In the genomic region with DNA sequence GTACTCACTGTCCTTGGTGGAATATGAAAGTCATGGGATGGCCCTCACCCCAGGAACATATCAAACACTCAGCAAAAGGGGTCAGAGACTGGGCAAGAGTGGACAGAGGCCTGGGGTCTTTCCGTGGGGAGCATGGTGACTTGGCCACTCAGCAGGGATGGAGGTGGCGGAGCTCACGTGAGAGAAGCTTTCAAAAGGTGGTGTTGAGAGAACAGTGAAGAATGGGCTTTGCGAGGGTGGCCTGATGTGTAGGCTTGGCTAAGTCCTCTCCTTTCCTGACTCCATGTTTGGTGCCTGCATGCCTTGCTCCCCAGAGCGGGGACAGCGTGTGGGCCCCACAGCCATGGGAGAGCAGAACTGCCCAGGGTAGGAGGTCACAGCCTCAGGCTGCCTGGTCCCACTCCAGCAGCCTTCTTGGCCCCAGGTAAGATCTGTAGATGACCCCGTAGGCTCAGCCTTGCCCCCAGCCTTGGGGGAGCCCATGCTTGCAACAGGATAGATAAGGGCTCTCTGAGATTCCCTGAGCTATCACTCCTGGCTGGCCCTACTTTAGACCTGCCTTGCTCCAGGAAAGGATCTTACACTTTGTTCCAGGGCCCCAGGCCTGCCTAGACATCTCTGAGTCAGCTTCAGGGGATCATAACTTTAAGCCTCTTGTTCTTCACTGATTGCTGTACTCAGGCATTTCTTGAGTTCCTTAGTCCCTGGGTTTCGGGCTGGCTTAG, we compare ENCODE assay signal across 12 cellular contexts. TPM values are rescaled to one million over a fixed set of nuclear protein-coding genes. Genes with fewer than 3 reads are reported as not detected.
DNase-seq lines count a peak whose midpoint lies in the region; ATAC-seq, FAIRE-seq and TF ChIP-seq lines count a peak whose summit lies in the region.
"Had no signal": no experiment of that assay in that cellular context is flagged by ENCODE, and none has a peak within 500 bp of the region (broad histone marks: within the 10 kb centered on the region; RNA-seq: fewer than 3 reads in every experiment).

No MANE protein-coding gene starts in this region.

- H3K9ac ChIP-seq in astrocyte (ENCODE audit: low read length), result no peak overlapping the region
- H3K9ac ChIP-seq: parathyroid adenoma had no signal

- no peaks in the 10 kb centered on the region for H3K9me3 Mint-ChIP-seq in CD4-positive, alpha-beta memory T cell
- H3K9me3 Mint-ChIP-seq in HFFc6 (no peaks in the 10 kb centered on the region), astrocyte (ENCODE audit: unreplicated experiment) (no peaks in the 10 kb centered on the region)
- H3K9me3 Mint-ChIP-seq in naive thymus-derived CD4-positive, alpha-beta T cell, result no peaks in the 10 kb centered on the region

- H3K36me3 ChIP-seq in CD4-positive, alpha-beta memory T cell (ENCODE audit: insufficient read depth, low read length), result no peaks in the 10 kb centered on the region
- H3K36me3 ChIP-seq in astrocyte (ENCODE audit: insufficient read depth, low read length), result no peaks in the 10 kb centered on the region
- no peaks in the 10 kb centered on the region for H3K36me3 ChIP-seq in naive thymus-derived CD4-positive, alpha-beta T cell (ENCODE audit: control insufficient read depth in 2 of 3, insufficient read depth in 3 of 3, low read length in 3 of 3)

- ATAC-seq in naive thymus-derived CD4-positive, alpha-beta T cell, result no peak

- H3K4me1 Mint-ChIP-seq in CD4-positive, alpha-beta memory T cell, result peaks cover 21 to 47% (median 28%) of the 10 kb centered on the region in 4 donors
- H3K4me1 Mint-ChIP-seq in HFFc6 (ENCODE audit: low read depth), result peaks cover 46% of the 10 kb centered on the region
- H3K4me1 Mint-ChIP-seq in astrocyte (ENCODE audit: low read depth, unreplicated experiment), result peaks cover 35% of the 10 kb centered on the region
- H3K4me1 Mint-ChIP-seq in naive thymus-derived CD4-positive, alpha-beta T cell, result peaks cover 15 to 36% (median 21%) of the 10 kb centered on the region in 7 donors

- peak overlapping the region; percentile 90 for H3K27ac ChIP-seq in CD4-positive, alpha-beta memory T cell (ENCODE audit: low read depth, low read length)
- H3K27ac ChIP-seq in astrocyte (ENCODE audit: low read depth, low read length), result no peak overlapping the region
- H3K27ac ChIP-seq in naive thymus-derived CD4-positive, alpha-beta T cell (ENCODE audit: low read depth, low read length), result peak overlapping the region; percentile 82
- H3K27ac ChIP-seq: parathyroid adenoma had no signal

- H4K20me1 ChIP-seq in astrocyte (ENCODE audit: insufficient read depth, low read length), result no peaks in the 10 kb centered on the region

- H3K27me3 ChIP-seq in CD4-positive, alpha-beta memory T cell (ENCODE audit: insufficient read depth, low read length), result no peaks in the 10 kb centered on the region
- no peaks in the 10 kb centered on the region for H3K27me3 ChIP-seq in astrocyte (ENCODE audit: insufficient read depth, low read length)
- H3K27me3 ChIP-seq in naive thymus-derived CD4-positive, alpha-beta T cell (ENCODE audit: control insufficient read depth in 2 of 2, insufficient read depth in 2 of 2, low read length in 2 of 2), result no peaks in the 10 kb centered on the region

- H3K4me1 ChIP-seq in CD4-positive, alpha-beta memory T cell (ENCODE audit: insufficient read depth, low read length), result peaks cover 41% of the 10 kb centered on the region
- peaks cover 27% of the 10 kb centered on the region for H3K4me1 ChIP-seq in astrocyte (ENCODE audit: insufficient read depth, low read length)
- peaks cover 22 to 27% of the 10 kb centered on the region in 2 donors for H3K4me1 ChIP-seq in naive thymus-derived CD4-positive, alpha-beta T cell (ENCODE audit: control insufficient read depth in 2 of 2, insufficient read depth in 2 of 2, low read length in 2 of 2)

- H3K36me3 Mint-ChIP-seq in CD4-positive, alpha-beta memory T cell, result no peaks in the 10 kb centered on the region
- no peaks in the 10 kb centered on the region for H3K36me3 Mint-ChIP-seq in HFFc6 (ENCODE audit: low read depth)
- no peaks in the 10 kb centered on the region for H3K36me3 Mint-ChIP-seq in astrocyte (ENCODE audit: low read depth, unreplicated experiment)
- no peaks in the 10 kb centered on the region for H3K36me3 Mint-ChIP-seq in naive thymus-derived CD4-positive, alpha-beta T cell

- H3K27ac Mint-ChIP-seq in CD4-positive, alpha-beta memory T cell, result peak overlapping the region; percentile 97 to 100 (median 100)
- H3K27ac Mint-ChIP-seq in HFFc6 (peak overlapping the region; percentile 20; the same call in 1 of the 2 replicates), astrocyte (ENCODE audit: unreplicated experiment) (peak overlapping the region; percentile 81)
- H3K27ac Mint-ChIP-seq in naive thymus-derived CD4-positive, alpha-beta T cell, result peak overlapping the region; percentile 86 to 98 (median 94)

- H3K9me3 ChIP-seq in CD4-positive, alpha-beta memory T cell (ENCODE audit: control insufficient read depth in 1 of 2, low read length in 2 of 2), result no peaks in the 10 kb centered on the region
- H3K9me3 ChIP-seq in astrocyte (ENCODE audit: insufficient read depth, low read depth, low read length), result no peaks in the 10 kb centered on the region
- no peaks in the 10 kb centered on the region for H3K9me3 ChIP-seq in naive thymus-derived CD4-positive, alpha-beta T cell (ENCODE audit: control insufficient read depth in 2 of 3, low read length in 3 of 3)

- H3K27me3 Mint-ChIP-seq in CD4-positive, alpha-beta memory T cell, result no peaks in the 10 kb centered on the region
- H3K27me3 Mint-ChIP-seq in HFFc6 (ENCODE audit: insufficient read depth) (no peaks in the 10 kb centered on the region; the same call in 1 of the 2 replicates), astrocyte (ENCODE audit: low read depth, unreplicated experiment) (no peaks in the 10 kb centered on the region)
- H3K27me3 Mint-ChIP-seq in naive thymus-derived CD4-positive, alpha-beta T cell, result peaks cover 0 to 30% (median 0%) of the 10 kb centered on the region in 5 donors

- H3K4me2 ChIP-seq in astrocyte (ENCODE audit: low read length), result no peak overlapping the region

- intact Hi-C loops in CD4-positive, alpha-beta memory T cell (cut with micrococcal nuclease), result loop anchor here (2.0 to 10.0 kb wide), 7 partner anchors 57 to 1255 kb away; partner anchors contain the start of genes ANP32A, GLCE and KIF23
- intact Hi-C loops in naive thymus-derived CD4-positive, alpha-beta T cell (cut with micrococcal nuclease), result loop anchor here (2.0 to 10.0 kb wide), 10 partner anchors 17 to 1255 kb away; partner anchors contain the start of genes GLCE (in 1 of the 2) and RPLP1 (in 1 of the 2)

- DNase-seq in CD4-positive, alpha-beta memory T cell, result no peak
- DNase-seq in HFFc6 (peak; percentile 54), astrocyte (ENCODE audit: low read depth) (peak; percentile 56), SHP77 treated with DMSO at 0.1 percent for 48 hours (lab: John Stamatoyannopoulos, UW) (no peak), GM10266 (ENCODE audit: extremely low spot score) (no peak), T-helper 9 cell (no peak)
- DNase-seq in naive thymus-derived CD4-positive, alpha-beta T cell, result peak in 1 of 9 donors; percentile 15
- no peak for DNase-seq in stimulated activated CD4-positive, alpha-beta T cell treated with anti-CD3 and anti-CD28 coated beads, Interleukin-4, amount 100 ng/mL, for 4 hours
- DNase-seq: NCI-H526 treated with DMSO at 0.1 percent for 48 hours; stimulated activated CD4-positive, alpha-beta T cell treated with anti-CD3 and anti-CD28 coated beads, Interleukin-4, amount 100 ng/mL, for 1 hour had no signal

- TF ChIP-seq CTCF in HFFc6 (IDR thresholded peaks at IDR 0.05), result no peak
- TF ChIP-seq CTCF in astrocyte (IDR thresholded peaks at IDR 0.05; ENCODE audit: insufficient read depth, low read depth, low read length), result no peak
- TF ChIP-seq CTCF in GM10266 (IDR thresholded peaks at IDR 0.05; ENCODE audit: control insufficient read depth, insufficient read depth, low read depth, missing control alignments), result no peak

- no peak overlapping the region for H3K4me3 ChIP-seq in CD4-positive, alpha-beta memory T cell (ENCODE audit: low read length in 2 of 2)
- H3K4me3 ChIP-seq in astrocyte (ENCODE audit: insufficient read depth, low read depth, low read length), result no peak overlapping the region
- H3K4me3 ChIP-seq in naive thymus-derived CD4-positive, alpha-beta T cell (ENCODE audit: low read length), result no peak overlapping the region
- H3K4me3 ChIP-seq: GM12878 had no signal

- no peaks in the 10 kb centered on the region for H3K79me2 ChIP-seq in astrocyte (ENCODE audit: insufficient read depth, low read length)
- H3K79me2 ChIP-seq: parathyroid adenoma had no signal

- CTCF ChIA-PET in CD4-positive, alpha-beta memory T cell (lab: Charles Lee; ENCODE audit: partially characterized antibody), result interaction anchor here (1.1 to 11.0 kb wide), 4 partner anchors 6 to 410 kb away, joined by 3 to 91 read pairs (median 25); partner anchors contain the start of genes KIF23 and RPLP1
- CTCF ChIA-PET in naive thymus-derived CD4-positive, alpha-beta T cell (lab: Charles Lee), result interaction anchor here (1.5 kb wide), 1 partner anchor 1005 kb away, joined by 3 read pairs; no protein-coding TSS in a partner anchor

- POLR2A ChIA-PET in CD4-positive, alpha-beta memory T cell (lab: Charles Lee; ENCODE audit: partially characterized antibody), result interaction anchor here (1.5 to 11.7 kb wide), 8 partner anchors 15 to 1066 kb away, joined by 3 to 488 read pairs (median 17); partner anchors contain the start of genes KIF23, RPLP1 and TLE3
- POLR2A ChIA-PET in naive thymus-derived CD4-positive, alpha-beta T cell (lab: Charles Lee), result interaction anchor here (0.6 to 4.4 kb wide), 6 partner anchors 12 to 1065 kb away, joined by 3 to 69 read pairs (median 4); partner anchors contain the start of gene RPLP1

- peak overlapping the region in 6 of 8 donors; percentile 12 to 87 (median 75) for H3K4me3 Mint-ChIP-seq in CD4-positive, alpha-beta memory T cell
- H3K4me3 Mint-ChIP-seq in HFFc6 (no peak overlapping the region), astrocyte (ENCODE audit: unreplicated experiment) (no peak overlapping the region)
- peak overlapping the region in 3 of 10 donors; percentile 46 to 54 (median 52) for H3K4me3 Mint-ChIP-seq in naive thymus-derived CD4-positive, alpha-beta T cell

- no peak for FAIRE-seq in astrocyte (lab: Jason Lieb, UNC)
- FAIRE-seq: GM12878 had no signal

- no peak overlapping the region for H2AFZ ChIP-seq in astrocyte (ENCODE audit: low read depth, low read length)

RNA-seq across cellular contexts. Expression of gene RPLP1, which starts 17.0 kb away (rescaled TPM):
- 1,000 to 10,000 TPM; 2,753 to 2,900 TPM for total RNA-seq in CD4-positive, alpha-beta memory T cell
- 1,000 to 10,000 TPM; 1,134 to 2,730 TPM for polyA plus RNA-seq in CD4-positive, alpha-beta memory T cell
- total RNA-seq in HFFc6 (2021; fragmentation: NEBNext Ultra II Directional; extraction: Animal tissue kit (Norgen Biotek cat#: 25700)), result 1,000 to 10,000 TPM; 1,302 to 1,622 (median 1,423) TPM
- 1,331 and 1,465 TPM in 2 replicates for total RNA-seq in astrocyte
- 1,000 to 10,000 TPM; 1,719 to 2,941 (median 2,467) TPM for total RNA-seq in naive thymus-derived CD4-positive, alpha-beta T cell
- polyA plus RNA-seq in naive thymus-derived CD4-positive, alpha-beta T cell, result 1,000 to 10,000 TPM; 2,508 to 3,527 TPM

RNA-seq across cellular contexts. Expression of gene KIF23, which starts 55.5 kb away (rescaled TPM):
- under 1 TPM in 1 of 2 experiments, not detected in 1; 0.20 TPM for total RNA-seq in CD4-positive, alpha-beta memory T cell
- polyA plus RNA-seq in CD4-positive, alpha-beta memory T cell, result not detected
- 10 to 100 TPM; 37.0 to 74.7 (median 64.6) TPM for total RNA-seq in HFFc6 (2021; fragmentation: NEBNext Ultra II Directional; extraction: Animal tissue kit (Norgen Biotek cat#: 25700))
- 8.1 and 11.8 TPM in 2 replicates for total RNA-seq in astrocyte
- total RNA-seq in naive thymus-derived CD4-positive, alpha-beta T cell, result 10 to 100 TPM in 1 of 5 experiments, 1 to 10 TPM in 1, under 1 TPM in 2, not detected in 1; 0.30 to 39.4 (median 0.72) TPM
- polyA plus RNA-seq in naive thymus-derived CD4-positive, alpha-beta T cell, result not detected

Comparison
In these comparisons a context has a peak if more than half of its experiments do, and no peak if none do; other contexts are left out.
1. DNase-seq: peak in HFFc6 (single experiment) and astrocyte (single experiment); none in CD4-positive, alpha-beta memory T cell (0 of 5), stimulated activated CD4-positive, alpha-beta T cell treated with anti-CD3 and anti-CD28 coated beads, Interleukin-4, amount 100 ng/mL, for 4 hours (0 of 2), SHP77 treated with DMSO at 0.1 percent for 48 hours (single experiment), GM10266 (single experiment) and T-helper 9 cell (single experiment).
2. H3K27ac Mint-ChIP-seq: peak in every context shown above with its lines; median percentile 100 in CD4-positive, alpha-beta memory T cell; 94 in naive thymus-derived CD4-positive, alpha-beta T cell; 81 in astrocyte; 20 in HFFc6.
3. H3K4me3 Mint-ChIP-seq: peak in CD4-positive, alpha-beta memory T cell (6 of 8); none in HFFc6 (single experiment) and astrocyte (single experiment).